Comparison of ENCODE assay signal across 24 cellular contexts in the genomic region with DNA sequence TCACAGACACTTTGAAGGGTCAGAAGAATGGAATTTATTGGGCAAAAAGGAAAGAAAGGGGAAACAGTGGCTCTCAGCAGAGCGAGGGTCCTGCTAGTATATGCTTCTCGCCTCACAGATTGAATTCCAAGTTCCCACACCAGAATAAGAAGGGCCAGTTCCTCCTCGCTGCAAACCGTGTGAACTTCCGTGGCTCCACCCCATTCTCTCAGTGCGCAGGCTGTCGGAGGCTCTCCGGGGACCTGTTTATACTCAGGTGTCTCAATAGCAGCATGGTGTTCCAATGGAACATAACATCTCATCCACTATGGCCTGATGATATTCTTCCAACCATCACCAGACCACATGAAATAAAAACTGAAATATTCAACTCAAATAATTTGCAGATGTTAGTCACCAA. TPM values are rescaled to one million over a fixed set of nuclear protein-coding genes. Genes with fewer than 3 reads are reported as not detected.
DNase-seq lines count a peak whose midpoint lies in the region; ATAC-seq and TF ChIP-seq lines count a peak whose summit lies in the region.
"Had no signal": no experiment of that assay in that cellular context is flagged by ENCODE, and none has a peak within 500 bp of the region (broad histone marks: within the 10 kb centered on the region; RNA-seq: fewer than 3 reads in every experiment).

No MANE protein-coding gene starts in this region.

- H4K20me1 ChIP-seq in osteoblast (ENCODE audit: insufficient read depth, low read length) (no peaks in the 10 kb centered on the region), OCI-LY7 (ENCODE audit: insufficient read depth, low read length) (no peaks in the 10 kb centered on the region)
- H4K20me1 ChIP-seq: BLaER1 treated with 17β-estradiol and CSF1 and Interleukin-3, amounts not matched to agents 10 nM and 100 nM had no signal

- TF ChIP-seq CTCF in osteoblast (IDR thresholded peaks at IDR 0.05; ENCODE audit: extremely low read depth, low read depth, low read length) (no peak), OCI-LY7 (conservative IDR thresholded peaks at IDR 0.05; ENCODE audit: low read length) (no peak)

- no peak for DNase-seq in activated naive CD8-positive, alpha-beta T cell treated with anti-CD3 and anti-CD28 coated beads for 36 hours
- no peak for DNase-seq in activated CD4-positive, alpha-beta memory T cell treated with anti-CD3 and anti-CD28 coated beads for 36 hours
- peak in 2 of 3 donors; percentile 24 to 37 for DNase-seq in immature natural killer cell
- no peak for DNase-seq in stimulated activated effector memory CD8-positive, alpha-beta T cell treated with anti-CD3 and anti-CD28 coated beads, Interleukin-12 subunit alpha, Interleukin-12 subunit beta, amount 100 ng/mL, for 72 hours (ENCODE audit: low spot score in 2 of 2)
- DNase-seq in osteoblast (ENCODE audit: insufficient read length, low spot score, missing footprints): no peak
- no peak for DNase-seq in OCI-LY7 (ENCODE audit: low spot score)
- DNase-seq in SKM-1 (lab: John Stamatoyannopoulos, UW; ENCODE audit: unreplicated experiment): no peak
- DNase-seq: Caco-2, DMS153, GDM1, HCEC 1CT, IMR-90, Karpas-422, NCI-H1417 treated with DMSO at 0.1 percent for 48 hours, NCI-H187 treated with DMSO at 0.1 percent for 48 hours, NCI-H226, NCI-H524, PC-3, SIG-M5 had no signal

- peaks cover 3% of the 10 kb centered on the region for H3K9me3 Mint-ChIP-seq in activated naive CD8-positive, alpha-beta T cell (ENCODE audit: low read depth)
- H3K9me3 Mint-ChIP-seq in activated naive CD8-positive, alpha-beta T cell treated with anti-CD3 and anti-CD28 coated beads for 36 hours: peaks cover 2% of the 10 kb centered on the region
- H3K9me3 Mint-ChIP-seq in activated CD4-positive, alpha-beta memory T cell treated with anti-CD3 and anti-CD28 coated beads for 36 hours: no peaks in the 10 kb centered on the region
- no peaks in the 10 kb centered on the region for H3K9me3 Mint-ChIP-seq in immature natural killer cell
- no peaks in the 10 kb centered on the region for H3K9me3 Mint-ChIP-seq in stimulated activated effector memory CD8-positive, alpha-beta T cell treated with anti-CD3 and anti-CD28 coated beads, Interleukin-12 subunit alpha, Interleukin-12 subunit beta, amount 100 ng/mL, for 72 hours

- peak overlapping the region; percentile 35 for H3K27ac Mint-ChIP-seq in activated naive CD8-positive, alpha-beta T cell
- no peak overlapping the region for H3K27ac Mint-ChIP-seq in activated naive CD8-positive, alpha-beta T cell treated with anti-CD3 and anti-CD28 coated beads for 36 hours
- peak overlapping the region; percentile 29 for H3K27ac Mint-ChIP-seq in activated CD4-positive, alpha-beta memory T cell treated with anti-CD3 and anti-CD28 coated beads for 36 hours
- peak overlapping the region; percentile 76 to 95 (median 90) for H3K27ac Mint-ChIP-seq in immature natural killer cell
- H3K27ac Mint-ChIP-seq in stimulated activated effector memory CD8-positive, alpha-beta T cell treated with anti-CD3 and anti-CD28 coated beads, Interleukin-12 subunit alpha, Interleukin-12 subunit beta, amount 100 ng/mL, for 72 hours: peak overlapping the region; percentile 67

- no peaks in the 10 kb centered on the region for H3K36me3 ChIP-seq in osteoblast (ENCODE audit: insufficient read depth, low read length)
- H3K36me3 ChIP-seq in OCI-LY7 (ENCODE audit: insufficient read depth, low read length): no peaks in the 10 kb centered on the region
- H3K36me3 ChIP-seq: BLaER1 treated with 17β-estradiol and CSF1 and Interleukin-3, amounts not matched to agents 10 nM and 100 nM had no signal

- POLR2A ChIA-PET in activated CD4-positive, alpha-beta memory T cell treated with anti-CD3 and anti-CD28 coated beads for 36 hours (lab: Charles Lee): no interaction called here
- POLR2A ChIA-PET in OCI-LY7 (lab: Charles Lee): interaction anchor here (1.2 kb wide), 1 partner anchor 8 kb away, joined by 7 read pairs; no protein-coding TSS in a partner anchor

- H3K27ac ChIP-seq in osteoblast (ENCODE audit: low read depth, low read length): no peak overlapping the region
- H3K27ac ChIP-seq in OCI-LY7 (ENCODE audit: low read depth, low read length, poor library complexity, severe bottlenecking): no peak overlapping the region
- H3K27ac ChIP-seq: BLaER1 treated with 17β-estradiol and CSF1 and Interleukin-3, amounts not matched to agents 10 nM and 100 nM; RWPE1 had no signal

- no peak overlapping the region for H3K4me2 ChIP-seq in osteoblast (ENCODE audit: insufficient read depth, low read length)
- H3K4me2 ChIP-seq in OCI-LY7 (ENCODE audit: low read length): no peak overlapping the region

- CTCF ChIA-PET in activated CD4-positive, alpha-beta memory T cell treated with anti-CD3 and anti-CD28 coated beads for 36 hours (lab: Charles Lee): no interaction called here
- CTCF ChIA-PET in OCI-LY7 (lab: Charles Lee; ENCODE audit: unreplicated experiment): no interaction called here

- H3K36me3 Mint-ChIP-seq in activated naive CD8-positive, alpha-beta T cell: peaks cover 5% of the 10 kb centered on the region
- H3K36me3 Mint-ChIP-seq in activated naive CD8-positive, alpha-beta T cell treated with anti-CD3 and anti-CD28 coated beads for 36 hours: peaks cover 9% of the 10 kb centered on the region
- H3K36me3 Mint-ChIP-seq in activated CD4-positive, alpha-beta memory T cell treated with anti-CD3 and anti-CD28 coated beads for 36 hours: no peaks in the 10 kb centered on the region
- peaks cover 16 to 21% (median 20%) of the 10 kb centered on the region in 3 donors for H3K36me3 Mint-ChIP-seq in immature natural killer cell
- peaks cover 23% of the 10 kb centered on the region for H3K36me3 Mint-ChIP-seq in stimulated activated effector memory CD8-positive, alpha-beta T cell treated with anti-CD3 and anti-CD28 coated beads, Interleukin-12 subunit alpha, Interleukin-12 subunit beta, amount 100 ng/mL, for 72 hours

- peaks cover 70% of the 10 kb centered on the region for H3K4me1 Mint-ChIP-seq in activated naive CD8-positive, alpha-beta T cell (ENCODE audit: low read depth)
- peaks cover 60% of the 10 kb centered on the region for H3K4me1 Mint-ChIP-seq in activated naive CD8-positive, alpha-beta T cell treated with anti-CD3 and anti-CD28 coated beads for 36 hours
- H3K4me1 Mint-ChIP-seq in activated CD4-positive, alpha-beta memory T cell treated with anti-CD3 and anti-CD28 coated beads for 36 hours (ENCODE audit: low read depth): peaks cover 58% of the 10 kb centered on the region
- H3K4me1 Mint-ChIP-seq in immature natural killer cell: peaks cover 60 to 77% of the 10 kb centered on the region in 2 donors
- H3K4me1 Mint-ChIP-seq in stimulated activated effector memory CD8-positive, alpha-beta T cell treated with anti-CD3 and anti-CD28 coated beads, Interleukin-12 subunit alpha, Interleukin-12 subunit beta, amount 100 ng/mL, for 72 hours: peaks cover 36% of the 10 kb centered on the region

- no peaks in the 10 kb centered on the region for H3K9me2 ChIP-seq in OCI-LY7 (ENCODE audit: insufficient read depth, low read length)

- no peak overlapping the region for H3K4me3 Mint-ChIP-seq in activated naive CD8-positive, alpha-beta T cell
- H3K4me3 Mint-ChIP-seq in activated naive CD8-positive, alpha-beta T cell treated with anti-CD3 and anti-CD28 coated beads for 36 hours: no peak overlapping the region
- no peak overlapping the region for H3K4me3 Mint-ChIP-seq in activated CD4-positive, alpha-beta memory T cell treated with anti-CD3 and anti-CD28 coated beads for 36 hours
- peak overlapping the region; percentile 64 to 99 (median 76) for H3K4me3 Mint-ChIP-seq in immature natural killer cell
- H3K4me3 Mint-ChIP-seq in stimulated activated effector memory CD8-positive, alpha-beta T cell treated with anti-CD3 and anti-CD28 coated beads, Interleukin-12 subunit alpha, Interleukin-12 subunit beta, amount 100 ng/mL, for 72 hours: peak overlapping the region; percentile 70

- no peak overlapping the region for H3K4me3 ChIP-seq in osteoblast (ENCODE audit: insufficient read depth, low read length)
- no peak overlapping the region for H3K4me3 ChIP-seq in OCI-LY7 (ENCODE audit: low read depth, low read length, poor library complexity, severe bottlenecking)
- H3K4me3 ChIP-seq: BLaER1 treated with 17β-estradiol and CSF1 and Interleukin-3, amounts not matched to agents 10 nM and 100 nM had no signal

- peak; percentile 49 for ATAC-seq in stimulated activated effector memory CD8-positive, alpha-beta T cell treated with anti-CD3 and anti-CD28 coated beads, Interleukin-12 subunit alpha, Interleukin-12 subunit beta, amount 100 ng/mL, for 72 hours
- ATAC-seq: PC-3 had no signal

- H3K27me3 Mint-ChIP-seq in activated naive CD8-positive, alpha-beta T cell: no peaks in the 10 kb centered on the region
- no peaks in the 10 kb centered on the region for H3K27me3 Mint-ChIP-seq in activated naive CD8-positive, alpha-beta T cell treated with anti-CD3 and anti-CD28 coated beads for 36 hours
- no peaks in the 10 kb centered on the region for H3K27me3 Mint-ChIP-seq in activated CD4-positive, alpha-beta memory T cell treated with anti-CD3 and anti-CD28 coated beads for 36 hours
- H3K27me3 Mint-ChIP-seq in immature natural killer cell (ENCODE audit: low read depth in 3 of 3): peaks cover 0 to 14% (median 13%) of the 10 kb centered on the region in 3 donors

- H3K9me3 ChIP-seq in osteoblast (ENCODE audit: low read depth, low read length) (no peaks in the 10 kb centered on the region), OCI-LY7 (ENCODE audit: low read length) (no peaks in the 10 kb centered on the region)
- H3K9me3 ChIP-seq: Caco-2 had no signal

- intact Hi-C loops in activated CD4-positive, alpha-beta memory T cell treated with anti-CD3 and anti-CD28 coated beads for 36 hours (cut with micrococcal nuclease): loop anchor here (10.0 kb wide), 1 partner anchor 723 kb away; no protein-coding TSS in a partner anchor
- intact Hi-C loops in OCI-LY7 (cut with micrococcal nuclease; ENCODE audit: unreplicated experiment): no loop called here

- BruUV-seq in OCI-LY7 (replicated peaks; lab: Mats Ljungman, UMichigan): no TSS peak

- H2AFZ ChIP-seq in osteoblast (ENCODE audit: low read length) (no peak overlapping the region), OCI-LY7 (ENCODE audit: low read length) (no peak overlapping the region)

- peaks cover 3% of the 10 kb centered on the region for H3K27me3 ChIP-seq in osteoblast (ENCODE audit: insufficient read depth, low read length)
- H3K27me3 ChIP-seq: BLaER1 treated with 17β-estradiol and CSF1 and Interleukin-3, amounts not matched to agents 10 nM and 100 nM had no signal

- H3K79me2 ChIP-seq in osteoblast (ENCODE audit: insufficient read depth, low read length) (no peaks in the 10 kb centered on the region), OCI-LY7 (ENCODE audit: insufficient read depth, low read depth, low read length) (no peaks in the 10 kb centered on the region)

- no peaks in the 10 kb centered on the region for H3K4me1 ChIP-seq in osteoblast (ENCODE audit: insufficient read depth, low read length)
- H3K4me1 ChIP-seq in OCI-LY7 (ENCODE audit: insufficient read depth, low read length, poor library complexity, severe bottlenecking): no peaks in the 10 kb centered on the region
- H3K4me1 ChIP-seq: Caco-2 had no signal

RNA-seq across cellular contexts. Expression of gene SAMD3, which starts 4.6 kb away (rescaled TPM):
- 1 to 10 TPM; 2.7 to 3.3 TPM for total RNA-seq in activated naive CD8-positive, alpha-beta T cell treated with anti-CD3 and anti-CD28 coated beads for 36 hours
- 1 to 10 TPM; 3.7 to 3.8 TPM for total RNA-seq in activated CD4-positive, alpha-beta memory T cell treated with anti-CD3 and anti-CD28 coated beads for 36 hours
- polyA plus RNA-seq in immature natural killer cell: 100 to 1,000 TPM; 208 to 376 (median 275) TPM
- 0.72 and 3.5 TPM in 2 replicates for total RNA-seq in osteoblast
- not detected in 2 replicates for total RNA-seq in OCI-LY7 (2014; rRNA removed; shearing (Covaris generic))
- not detected in 2 replicates for total RNA-seq in OCI-LY7 (2022)
- total RNA-seq: Daoy, MCF 10A, PC-3 had no signal

Comparison
In these comparisons a context has a peak if more than half of its experiments do, and no peak if none do; other contexts are left out.
1. H3K4me3 Mint-ChIP-seq: peak in immature natural killer cell (5 of 5) and stimulated activated effector memory CD8-positive, alpha-beta T cell treated with anti-CD3 and anti-CD28 coated beads, Interleukin-12 subunit alpha, Interleukin-12 subunit beta, amount 100 ng/mL, for 72 hours (single experiment); none in activated naive CD8-positive, alpha-beta T cell (single experiment), activated naive CD8-positive, alpha-beta T cell treated with anti-CD3 and anti-CD28 coated beads for 36 hours (single experiment) and activated CD4-positive, alpha-beta memory T cell treated with anti-CD3 and anti-CD28 coated beads for 36 hours (single experiment).
2. DNase-seq: peak in immature natural killer cell (2 of 3); none in activated naive CD8-positive, alpha-beta T cell treated with anti-CD3 and anti-CD28 coated beads for 36 hours (single experiment), activated CD4-positive, alpha-beta memory T cell treated with anti-CD3 and anti-CD28 coated beads for 36 hours (single experiment), stimulated activated effector memory CD8-positive, alpha-beta T cell treated with anti-CD3 and anti-CD28 coated beads, Interleukin-12 subunit alpha, Interleukin-12 subunit beta, amount 100 ng/mL, for 72 hours (0 of 2), osteoblast (single experiment), OCI-LY7 (single experiment) and SKM-1 (single experiment).